16 cellular contexts compared by ENCODE assay signal in genomic region chr1:154840557-154841176, GRCh38. TPM values are rescaled to one million over a fixed set of nuclear protein-coding genes. Genes with fewer than 3 reads are reported as not detected.
DNase-seq lines count a peak whose midpoint lies in the region; ATAC-seq, FAIRE-seq and TF ChIP-seq lines count a peak whose summit lies in the region.
"Had no signal": no experiment of that assay in that cellular context is flagged by ENCODE, and none has a peak within 500 bp of the region (broad histone marks: within the 10 kb centered on the region; RNA-seq: fewer than 3 reads in every experiment).

No MANE protein-coding gene starts in this region.

- no peaks in the 10 kb centered on the region for H3K27me3 ChIP-seq in naive thymus-derived CD4-positive, alpha-beta T cell (ENCODE audit: control insufficient read depth in 2 of 2, insufficient read depth in 2 of 2, low read length in 2 of 2)
- H3K27me3 ChIP-seq: dorsolateral prefrontal cortex, heart left ventricle had no signal

- intact Hi-C loops in naive thymus-derived CD4-positive, alpha-beta T cell (cut with micrococcal nuclease) = no loop called here

- POLR2A ChIA-PET in naive thymus-derived CD4-positive, alpha-beta T cell (lab: Charles Lee) = no interaction called here

- no peak for TF ChIP-seq CTCF in cardiac fibroblast (IDR thresholded peaks at IDR 0.05; ENCODE audit: low read depth, low read length)
- TF ChIP-seq CTCF in omental fat pad (IDR thresholded peaks at IDR 0.05) = no peak

- no peak overlapping the region for H3K27ac ChIP-seq in naive thymus-derived CD4-positive, alpha-beta T cell (ENCODE audit: low read depth, low read length)
- H3K27ac ChIP-seq: dorsolateral prefrontal cortex, tibial artery had no signal

- no peak overlapping the region for H3K27ac Mint-ChIP-seq in activated naive CD4-positive, alpha-beta T cell treated with anti-CD3 and anti-CD28 coated beads, Interleukin-2, amount 50 U/mL, for 72 hours
- peak overlapping the region in 2 of 9 donors; percentile 26 to 59 for H3K27ac Mint-ChIP-seq in naive thymus-derived CD4-positive, alpha-beta T cell
- H3K27ac Mint-ChIP-seq: activated naive CD8-positive, alpha-beta T cell treated with anti-CD3 and anti-CD28 coated beads for 36 hours; T-helper 17 cell had no signal

- no peaks in the 10 kb centered on the region for H3K9me3 Mint-ChIP-seq in activated naive CD4-positive, alpha-beta T cell treated with anti-CD3 and anti-CD28 coated beads, Interleukin-2, amount 50 U/mL, for 72 hours
- H3K9me3 Mint-ChIP-seq in naive thymus-derived CD4-positive, alpha-beta T cell = no peaks in the 10 kb centered on the region
- H3K9me3 Mint-ChIP-seq: activated naive CD8-positive, alpha-beta T cell treated with anti-CD3 and anti-CD28 coated beads for 36 hours had no signal

- no peaks in the 10 kb centered on the region for H3K9me3 ChIP-seq in naive thymus-derived CD4-positive, alpha-beta T cell (ENCODE audit: control insufficient read depth in 2 of 3, low read length in 3 of 3)
- H3K9me3 ChIP-seq: HAP-1, heart left ventricle, tibial artery had no signal

- H3K4me3 Mint-ChIP-seq in naive thymus-derived CD4-positive, alpha-beta T cell = no peak overlapping the region
- H3K4me3 Mint-ChIP-seq: activated naive CD8-positive, alpha-beta T cell treated with anti-CD3 and anti-CD28 coated beads for 36 hours; T-helper 17 cell had no signal

- H3K36me3 ChIP-seq in naive thymus-derived CD4-positive, alpha-beta T cell (ENCODE audit: control insufficient read depth in 2 of 3, insufficient read depth in 3 of 3, low read length in 3 of 3) = no peaks in the 10 kb centered on the region
- H3K36me3 ChIP-seq: HAP-1, heart left ventricle, tibial artery had no signal

- H3K4me3 ChIP-seq in cardiac fibroblast (replicated peaks in 1 of 2; ENCODE audit: low read depth in 2 of 2, low read length in 2 of 2) = no peak overlapping the region
- H3K4me3 ChIP-seq in naive thymus-derived CD4-positive, alpha-beta T cell (ENCODE audit: low read length) = no peak overlapping the region
- H3K4me3 ChIP-seq: dorsolateral prefrontal cortex, HAP-1, heart left ventricle, tibial artery had no signal

- H3K36me3 Mint-ChIP-seq in activated naive CD4-positive, alpha-beta T cell treated with anti-CD3 and anti-CD28 coated beads, Interleukin-2, amount 50 U/mL, for 72 hours = no peaks in the 10 kb centered on the region
- no peaks in the 10 kb centered on the region for H3K36me3 Mint-ChIP-seq in naive thymus-derived CD4-positive, alpha-beta T cell
- H3K36me3 Mint-ChIP-seq: activated naive CD8-positive, alpha-beta T cell treated with anti-CD3 and anti-CD28 coated beads for 36 hours had no signal

- peak; percentile 71 for DNase-seq in A172 (ENCODE audit: low spot score)
- peak; percentile 53 for DNase-seq in HTR-8/SVneo (ENCODE audit: insufficient read length, low spot score)
- DNase-seq in cardiac fibroblast (ENCODE audit: low read depth in 2 of 2) = peak; percentile 16 to 27
- DNase-seq in myocyte (ENCODE audit: low read depth) = peak; percentile 40
- no peak for DNase-seq in omental fat pad (ENCODE audit: low spot score)
- no peak for DNase-seq in activated naive CD4-positive, alpha-beta T cell treated with anti-CD3 and anti-CD28 coated beads, Interleukin-2, amount 50 U/mL, for 72 hours (ENCODE audit: low spot score in 2 of 2)
- no peak for DNase-seq in naive thymus-derived CD4-positive, alpha-beta T cell
- DNase-seq in stimulated activated naive CD4-positive, alpha-beta T cell treated with Interleukin-2 at 50 U/mL for 16 hours (lab: John Stamatoyannopoulos, UW) = no peak
- DNase-seq: activated naive CD8-positive, alpha-beta T cell treated with anti-CD3 and anti-CD28 coated beads for 36 hours; DMS53; dorsolateral prefrontal cortex; NCI-H2081; T-helper 17 cell; tibial artery had no signal

- H3K4me1 Mint-ChIP-seq in naive thymus-derived CD4-positive, alpha-beta T cell = peaks cover 0 to 6% (median 0%) of the 10 kb centered on the region in 7 donors
- H3K4me1 Mint-ChIP-seq: activated naive CD8-positive, alpha-beta T cell treated with anti-CD3 and anti-CD28 coated beads for 36 hours; T-helper 17 cell had no signal

- H3K27me3 Mint-ChIP-seq in naive thymus-derived CD4-positive, alpha-beta T cell = peaks cover 0 to 3% (median 0%) of the 10 kb centered on the region in 5 donors
- H3K27me3 Mint-ChIP-seq: activated naive CD8-positive, alpha-beta T cell treated with anti-CD3 and anti-CD28 coated beads for 36 hours had no signal

- no peak for FAIRE-seq in HTR-8/SVneo (lab: Jason Lieb, UNC)

- ATAC-seq in omental fat pad (ENCODE audit: low FRiP score) = no peak
- no peak for ATAC-seq in activated naive CD4-positive, alpha-beta T cell treated with anti-CD3 and anti-CD28 coated beads, Interleukin-2, amount 50 U/mL, for 72 hours
- ATAC-seq in naive thymus-derived CD4-positive, alpha-beta T cell = no peak
- ATAC-seq: heart left ventricle, T-helper 17 cell had no signal

- no peaks in the 10 kb centered on the region for H3K4me1 ChIP-seq in naive thymus-derived CD4-positive, alpha-beta T cell (ENCODE audit: control insufficient read depth in 2 of 2, insufficient read depth in 2 of 2, low read length in 2 of 2)
- H3K4me1 ChIP-seq: HAP-1, tibial artery had no signal

- CTCF ChIA-PET in naive thymus-derived CD4-positive, alpha-beta T cell (lab: Charles Lee) = no interaction called here

RNA-seq across cellular contexts. Expression of gene KCNN3, which starts 29.4 kb away (rescaled TPM):
- total RNA-seq in A172 (2014; rRNA removed; shearing (Covaris generic)) = 0.10 and 0.36 TPM in 2 replicates
- total RNA-seq in myocyte (30.8 and 41.3 TPM in 2 replicates), omental fat pad (1 to 10 TPM in 2 of 4 donors, under 1 TPM in 2; 0.24 to 2.4 (median 0.95) TPM)
- polyA plus RNA-seq in myocyte (2012) = 5.5 TPM
- under 1 TPM; 0.04 to 0.32 TPM for total RNA-seq in activated naive CD4-positive, alpha-beta T cell treated with anti-CD3 and anti-CD28 coated beads, Interleukin-2, amount 50 U/mL, for 72 hours
- under 1 TPM in 4 of 5 experiments, not detected in 1; 0.05 to 0.29 (median 0.15) TPM for total RNA-seq in naive thymus-derived CD4-positive, alpha-beta T cell
- not detected for polyA plus RNA-seq in naive thymus-derived CD4-positive, alpha-beta T cell

Comparison
In these comparisons a context has a peak if more than half of its experiments do, and no peak if none do; other contexts are left out.
1. DNase-seq: peak in A172 (single experiment), HTR-8/SVneo (single experiment), cardiac fibroblast (2 of 2) and myocyte (single experiment); none in omental fat pad (single experiment), activated naive CD4-positive, alpha-beta T cell treated with anti-CD3 and anti-CD28 coated beads, Interleukin-2, amount 50 U/mL, for 72 hours (0 of 2), naive thymus-derived CD4-positive, alpha-beta T cell (0 of 9) and stimulated activated naive CD4-positive, alpha-beta T cell treated with Interleukin-2 at 50 U/mL for 16 hours (single experiment).